8 cellular contexts compared by ENCODE assay signal in the genomic region with DNA sequence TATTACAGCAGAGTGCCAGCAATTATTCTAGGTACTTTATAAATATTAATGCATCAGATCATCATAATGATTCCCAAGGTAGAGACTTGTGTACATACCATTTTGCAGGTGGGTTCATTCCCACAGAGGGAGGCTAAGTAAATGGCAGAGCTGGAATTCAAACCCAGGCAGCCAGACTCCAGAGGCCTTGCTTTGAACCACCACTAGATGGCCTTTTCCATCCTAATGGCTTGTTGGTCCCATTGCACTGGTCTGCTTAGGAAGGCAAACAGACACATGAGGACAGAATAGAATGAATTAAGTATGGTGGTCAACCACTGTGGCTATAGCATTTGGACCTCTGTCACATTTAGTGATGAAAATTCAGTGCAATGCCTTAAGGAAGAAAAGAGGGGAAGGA.
A peak's percentile ranks its signal among the peaks of the same experiment; 100 is the strongest.
DNase-seq lines count a peak whose midpoint lies in the region; ATAC-seq and TF ChIP-seq lines count a peak whose summit lies in the region.

No MANE protein-coding gene starts in this region.

- H3K4me3 Mint-ChIP-seq in CD14-positive monocyte (no peak overlapping the region), progenitor cell of endocrine pancreas (ENCODE audit: low read depth) (no peak overlapping the region)
- no peak overlapping the region for H3K4me3 Mint-ChIP-seq in naive thymus-derived CD4-positive, alpha-beta T cell

- H3K36me3 Mint-ChIP-seq in CD14-positive monocyte: no peaks in the 10 kb centered on the region
- H3K36me3 Mint-ChIP-seq in progenitor cell of endocrine pancreas (ENCODE audit: insufficient read depth): no peaks in the 10 kb centered on the region
- H3K36me3 Mint-ChIP-seq in naive thymus-derived CD4-positive, alpha-beta T cell: no peaks in the 10 kb centered on the region

- H3K36me3 ChIP-seq in adrenal gland (replicated peaks in 1 of 2) (no peaks in the 10 kb centered on the region), gastroesophageal sphincter (no peaks in the 10 kb centered on the region)
- H3K36me3 ChIP-seq in naive thymus-derived CD4-positive, alpha-beta T cell (ENCODE audit: control insufficient read depth in 2 of 3, insufficient read depth in 3 of 3, low read length in 3 of 3): no peaks in the 10 kb centered on the region

- intact Hi-C loops in CD14-positive monocyte (cut with micrococcal nuclease): no loop called here
- intact Hi-C loops in adrenal gland (cut with DNase I): no loop called here
- intact Hi-C loops in naive thymus-derived CD4-positive, alpha-beta T cell (cut with micrococcal nuclease): no loop called here

- peaks cover 1 to 3% (median 2%) of the 10 kb centered on the region in 3 donors for H3K27me3 Mint-ChIP-seq in CD14-positive monocyte (ENCODE audit: low read depth in 3 of 3)
- H3K27me3 Mint-ChIP-seq in progenitor cell of endocrine pancreas: no peaks in the 10 kb centered on the region
- H3K27me3 Mint-ChIP-seq in naive thymus-derived CD4-positive, alpha-beta T cell: no peaks in the 10 kb centered on the region

- H3K27me3 ChIP-seq in adrenal gland (no peaks in the 10 kb centered on the region), gastroesophageal sphincter (no peaks in the 10 kb centered on the region)
- no peaks in the 10 kb centered on the region for H3K27me3 ChIP-seq in naive thymus-derived CD4-positive, alpha-beta T cell (ENCODE audit: control insufficient read depth in 2 of 2, insufficient read depth in 2 of 2, low read length in 2 of 2)

- peak; percentile 38 for TF ChIP-seq CTCF in CD14-positive monocyte (IDR thresholded peaks at IDR 0.05)
- TF ChIP-seq CTCF in adrenal gland (IDR thresholded peaks at IDR 0.05): peak in 4 of 6 experiments; percentile 8 to 30 (median 10)
- TF ChIP-seq CTCF in progenitor cell of endocrine pancreas (IDR thresholded peaks at IDR 0.05; ENCODE audit: unreplicated experiment): peak; percentile 37
- no peak for TF ChIP-seq CTCF in gastroesophageal sphincter (IDR thresholded peaks at IDR 0.05)

- H3K4me1 Mint-ChIP-seq in CD14-positive monocyte: no peaks in the 10 kb centered on the region
- no peaks in the 10 kb centered on the region for H3K4me1 Mint-ChIP-seq in progenitor cell of endocrine pancreas (ENCODE audit: low read depth)
- no peaks in the 10 kb centered on the region for H3K4me1 Mint-ChIP-seq in naive thymus-derived CD4-positive, alpha-beta T cell

- no peak for TF ChIP-seq POLR2A in adrenal gland (IDR thresholded peaks at IDR 0.05)
- no peak for TF ChIP-seq POLR2A in gastroesophageal sphincter (IDR thresholded peaks at IDR 0.05)

- H3K9me3 ChIP-seq in adrenal gland (replicated peaks in 1 of 3): no peaks in the 10 kb centered on the region
- no peaks in the 10 kb centered on the region for H3K9me3 ChIP-seq in gastroesophageal sphincter
- no peaks in the 10 kb centered on the region for H3K9me3 ChIP-seq in naive thymus-derived CD4-positive, alpha-beta T cell (ENCODE audit: control insufficient read depth in 2 of 3, low read length in 3 of 3)

- no peak for TF ChIP-seq EP300 in gastroesophageal sphincter (IDR thresholded peaks at IDR 0.05)

- DNase-seq in CD14-positive monocyte (ENCODE audit: low spot score) (no peak), adrenal gland (no peak), progenitor cell of endocrine pancreas (ENCODE audit: low spot score, unreplicated experiment) (no peak)
- DNase-seq in activated effector memory CD4-positive, alpha-beta T cell treated with Interleukin-2 at 50 U/mL for 16 hours: no peak
- DNase-seq in naive thymus-derived CD4-positive, alpha-beta T cell: no peak

- H3K4me1 ChIP-seq in adrenal gland (replicated peaks in 1 of 2) (no peaks in the 10 kb centered on the region), gastroesophageal sphincter (no peaks in the 10 kb centered on the region)
- no peaks in the 10 kb centered on the region for H3K4me1 ChIP-seq in naive thymus-derived CD4-positive, alpha-beta T cell (ENCODE audit: control insufficient read depth in 2 of 2, insufficient read depth in 2 of 2, low read length in 2 of 2)

- H3K9me3 Mint-ChIP-seq in CD14-positive monocyte (no peaks in the 10 kb centered on the region), progenitor cell of endocrine pancreas (ENCODE audit: low read depth) (no peaks in the 10 kb centered on the region)
- no peaks in the 10 kb centered on the region for H3K9me3 Mint-ChIP-seq in naive thymus-derived CD4-positive, alpha-beta T cell

- H3K4me3 ChIP-seq in adrenal gland: no peak overlapping the region
- no peak overlapping the region for H3K4me3 ChIP-seq in gastroesophageal sphincter
- no peak overlapping the region for H3K4me3 ChIP-seq in naive thymus-derived CD4-positive, alpha-beta T cell (ENCODE audit: low read length)

- POLR2A ChIA-PET in naive thymus-derived CD4-positive, alpha-beta T cell (lab: Charles Lee): no interaction called here

- H3K27ac Mint-ChIP-seq in CD14-positive monocyte (no peak overlapping the region), progenitor cell of endocrine pancreas (no peak overlapping the region)
- H3K27ac Mint-ChIP-seq in naive thymus-derived CD4-positive, alpha-beta T cell: no peak overlapping the region

- H3K27ac ChIP-seq in adrenal gland: no peak overlapping the region
- no peak overlapping the region for H3K27ac ChIP-seq in gastroesophageal sphincter
- no peak overlapping the region for H3K27ac ChIP-seq in naive thymus-derived CD4-positive, alpha-beta T cell (ENCODE audit: low read depth, low read length)

- CTCF ChIA-PET in naive thymus-derived CD4-positive, alpha-beta T cell (lab: Charles Lee): no interaction called here

- ATAC-seq in GM19397 (IDR thresholded peaks at IDR 0.05; ENCODE audit: unreplicated experiment): peak; percentile 56
- ATAC-seq in HG03432 (IDR thresholded peaks at IDR 0.05; ENCODE audit: unreplicated experiment): peak; percentile 83
- no peak for ATAC-seq in gastroesophageal sphincter
- ATAC-seq in naive thymus-derived CD4-positive, alpha-beta T cell: no peak

Comparison
In these comparisons a context has a peak if more than half of its experiments do, and no peak if none do; other contexts are left out.
1. CTCF ChIP-seq: peak in CD14-positive monocyte (single experiment), adrenal gland (4 of 6) and progenitor cell of endocrine pancreas (single experiment); none in gastroesophageal sphincter (0 of 4).
2. ATAC-seq: peak in GM19397 (single experiment) and HG03432 (single experiment); none in gastroesophageal sphincter (single experiment) and naive thymus-derived CD4-positive, alpha-beta T cell (single experiment).